11 cellular contexts compared by ENCODE assay signal in the genomic region with DNA sequence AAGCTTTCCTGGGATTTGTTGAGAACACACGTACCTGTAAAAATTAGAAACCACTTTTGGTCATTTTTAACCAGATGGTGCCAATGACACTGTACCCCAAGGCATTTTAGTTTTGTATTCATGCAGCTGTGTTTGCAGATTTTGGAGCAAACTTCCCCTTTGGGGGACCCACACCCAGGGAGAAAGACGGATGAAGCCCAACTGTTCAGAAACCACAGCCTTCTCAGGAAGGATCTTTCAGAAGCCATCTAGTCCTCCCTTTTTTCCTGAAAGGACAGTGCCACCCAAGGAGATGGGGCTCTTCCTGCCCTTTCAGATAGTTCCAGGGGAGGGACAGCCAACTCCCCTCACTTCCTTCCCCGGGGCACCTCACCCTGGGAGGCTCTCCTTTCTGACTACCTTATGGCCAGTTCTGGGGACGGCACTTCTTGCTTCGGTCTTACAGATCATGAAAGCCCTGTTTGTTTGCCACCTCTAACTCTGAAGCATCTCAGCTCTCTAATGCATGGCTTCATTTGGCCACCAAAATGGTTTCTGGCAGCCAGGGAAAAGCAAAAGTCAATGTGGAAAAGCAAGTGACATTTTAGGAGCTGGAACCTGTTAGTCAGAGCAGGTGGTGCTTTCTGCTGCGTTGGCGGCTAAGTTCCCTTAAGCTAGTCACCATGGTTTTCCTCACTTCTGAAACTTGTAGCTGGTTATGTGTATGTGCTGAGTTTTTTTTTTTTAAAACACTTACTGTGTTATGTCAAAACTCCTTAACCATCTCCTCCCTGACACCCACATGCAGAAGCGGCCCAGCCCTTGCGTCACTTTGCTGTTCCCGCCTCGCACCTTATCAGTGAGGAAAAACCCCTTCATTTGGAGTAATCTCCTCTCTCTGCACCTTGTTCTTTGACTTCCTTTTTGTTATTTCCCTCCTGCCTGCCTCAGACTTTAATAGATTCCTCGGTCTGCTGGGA. TPM values are rescaled to one million over a fixed set of nuclear protein-coding genes. Genes with fewer than 3 reads are reported as not detected.
A peak's percentile ranks its signal among the peaks of the same experiment; 100 is the strongest.
DNase-seq lines count a peak whose midpoint lies in the region; ATAC-seq and TF ChIP-seq lines count a peak whose summit lies in the region.
"Had no signal": no experiment of that assay in that cellular context is flagged by ENCODE, and none has a peak within 500 bp of the region (broad histone marks: within the 10 kb centered on the region; RNA-seq: fewer than 3 reads in every experiment).

No MANE protein-coding gene starts in this region.

- WGBS in stomach, 5 donors, result 51 to 67% (median 57%) methylated on average over 12 of the region's 12 CpGs

- POLR2A ChIA-PET in activated B cell treated with CpG ODN at 0.5 μM for 24 hours (lab: Charles Lee), result interaction anchor here (1.1 kb wide), 1 partner anchor 10 kb away, joined by 4 read pairs; the partner anchor contains the start of gene TMCC2

- H3K27ac ChIP-seq in stomach, result no peak overlapping the region

- TF ChIP-seq CTCF in activated B cell treated with CpG ODN at 0.5 μM for 24 hours (IDR thresholded peaks at IDR 0.05), result no peak
- TF ChIP-seq CTCF in stomach (IDR thresholded peaks at IDR 0.05), result no peak

- H3K4me3 Mint-ChIP-seq in activated B cell treated with CpG ODN at 0.5 μM for 24 hours, result no peak overlapping the region
- H3K4me3 Mint-ChIP-seq in memory B cell, result no peak overlapping the region

- intact Hi-C loops in activated B cell treated with CpG ODN at 0.5 μM for 24 hours (cut with micrococcal nuclease), result no loop called here
- intact Hi-C loops in stomach (cut with DNase I; ENCODE audit: low total_unique reads), result no loop called here
- intact Hi-C loops in posterior vena cava (cut with DNase I), result no loop called here

- H3K36me3 ChIP-seq in stomach, result peaks cover 0 to 9% (median 6%) of the 10 kb centered on the region in 4 donors

- H3K27me3 Mint-ChIP-seq in activated B cell treated with CpG ODN at 0.5 μM for 24 hours (peaks cover 4% of the 10 kb centered on the region), memory B cell (peaks cover 11% of the 10 kb centered on the region)

- H3K27ac Mint-ChIP-seq in activated B cell treated with CpG ODN at 0.5 μM for 24 hours, result no peak overlapping the region
- no peak overlapping the region for H3K27ac Mint-ChIP-seq in memory B cell

- no peaks in the 10 kb centered on the region for H3K27me3 ChIP-seq in stomach

- H3K9me3 Mint-ChIP-seq in activated B cell treated with CpG ODN at 0.5 μM for 24 hours (no peaks in the 10 kb centered on the region), memory B cell (no peaks in the 10 kb centered on the region)

- H3K4me1 ChIP-seq in stomach, result peaks cover 0 to 9% (median 4%) of the 10 kb centered on the region in 4 donors

- DNase-seq in activated T-cell treated with anti-CD3 and anti-CD28 coated beads for 48 hours (ENCODE audit: low read depth) (peak; percentile 59), activated T-cell treated with anti-CD3 and anti-CD28 coated beads for 4 hours (no peak), activated B cell treated with CpG ODN at 0.5 μM for 24 hours (peak; percentile 10), memory B cell (ENCODE audit: low spot score in 2 of 2) (no peak), stomach (peak; percentile 21), NCI-H1417 (lab: John Stamatoyannopoulos, UW) (no peak), posterior vena cava (ENCODE audit: low spot score) (no peak)
- DNase-seq: NCI-H1930 had no signal

- CTCF ChIA-PET in activated B cell treated with CpG ODN at 0.5 μM for 24 hours (lab: Charles Lee), result interaction anchor here (0.7 to 0.8 kb wide), 3 partner anchors 8 to 261 kb away, joined by 3 to 4 read pairs (median 3); no protein-coding TSS in a partner anchor

- H3K36me3 Mint-ChIP-seq in activated B cell treated with CpG ODN at 0.5 μM for 24 hours (ENCODE audit: low read depth), result no peaks in the 10 kb centered on the region
- H3K36me3 Mint-ChIP-seq in memory B cell, result peaks cover 2% of the 10 kb centered on the region

- TF ChIP-seq EP300 in stomach (IDR thresholded peaks at IDR 0.05), result no peak

- no peak for TF ChIP-seq POLR2A in stomach (IDR thresholded peaks at IDR 0.05)

- ATAC-seq in activated B cell treated with CpG ODN at 0.5 μM for 24 hours (ENCODE audit: low read depth) (no peak), memory B cell (ENCODE audit: low read depth) (peak; percentile 32), HG03135 (IDR thresholded peaks at IDR 0.05; ENCODE audit: unreplicated experiment) (no peak)

- H3K4me1 Mint-ChIP-seq in activated B cell treated with CpG ODN at 0.5 μM for 24 hours (peaks cover 20% of the 10 kb centered on the region), memory B cell (peaks cover 12% of the 10 kb centered on the region)

- H3K9me3 ChIP-seq in stomach, result no peaks in the 10 kb centered on the region

- no peak overlapping the region for H3K4me3 ChIP-seq in stomach
- H3K4me3 ChIP-seq: lung, smooth muscle cell had no signal

RNA-seq across cellular contexts. Expression of gene TMCC2, which starts 10.1 kb away (rescaled TPM):
- total RNA-seq in activated B cell treated with CpG ODN at 0.5 μM for 24 hours (1.2 and 1.4 TPM in 2 replicates), stomach (1 to 10 TPM in 2 of 5 donors, under 1 TPM in 1, not detected in 2; 0.45 to 3.1 (median 1.4) TPM), posterior vena cava (1 to 10 TPM; 4.1 to 4.6 TPM)
- 1 to 10 TPM in 2 of 3 donors, under 1 TPM in 1; 0.78 to 1.8 (median 1.5) TPM for polyA plus RNA-seq in stomach

RNA-seq across cellular contexts. Expression of gene DSTYK, which starts 26.3 kb away (rescaled TPM):
- total RNA-seq in activated B cell treated with CpG ODN at 0.5 μM for 24 hours (7.3 and 9.6 TPM in 2 replicates), stomach (10 to 100 TPM in 1 of 5 donors, 1 to 10 TPM in 4; 2.9 to 15.2 (median 5.8) TPM), posterior vena cava (10 to 100 TPM; 10.9 to 11.9 TPM)
- 1 to 10 TPM; 2.4 to 3.3 (median 2.4) TPM for polyA plus RNA-seq in stomach

Comparison
In these comparisons a context has a peak if more than half of its experiments do, and no peak if none do; other contexts are left out.
1. DNase-seq: peak in activated T-cell treated with anti-CD3 and anti-CD28 coated beads for 48 hours (single experiment), activated B cell treated with CpG ODN at 0.5 μM for 24 hours (single experiment) and stomach (single experiment); none in activated T-cell treated with anti-CD3 and anti-CD28 coated beads for 4 hours (single experiment), memory B cell (0 of 2), NCI-H1417 (0 of 3) and posterior vena cava (single experiment).